ENCODE assay signal across 16 cellular contexts in genomic region chr4:6595897-6596537, GRCh38. TPM values are rescaled to one million over a fixed set of nuclear protein-coding genes. Genes with fewer than 3 reads are reported as not detected.
DNase-seq lines count a peak whose midpoint lies in the region; ATAC-seq, FAIRE-seq and TF ChIP-seq lines count a peak whose summit lies in the region.
"Had no signal": no experiment of that assay in that cellular context is flagged by ENCODE, and none has a peak within 500 bp of the region (broad histone marks: within the 10 kb centered on the region; RNA-seq: fewer than 3 reads in every experiment).

No MANE protein-coding gene starts in this region.

- DNase-seq in stimulated activated CD4-positive, alpha-beta T cell treated with anti-CD3 and anti-CD28 coated beads, Interleukin-15, amount 100 ng/mL, for 24 hours, result peak; percentile 12
- no peak for DNase-seq in stimulated activated CD4-positive, alpha-beta T cell treated with anti-CD3 and anti-CD28 coated beads, Interleukin-2, amount 100 ng/mL, for 24 hours
- DNase-seq in NCI-H1048 (lab: John Stamatoyannopoulos, UW) (peak; percentile 12), bronchial epithelial cell (ENCODE audit: low read depth) (peak; percentile 20), NCI-H2171 treated with DMSO at 0.1 percent for 48 hours (lab: John Stamatoyannopoulos, UW) (no peak)
- DNase-seq: cerebellar nuclear complex, DMS79 treated with DMSO at 0.1 percent for 48 hours, glutamatergic neuron, NCI-H1694, NCI-H774, posterior cingulate gyrus had no signal

- ATAC-seq in HG03565 (IDR thresholded peaks at IDR 0.05; ENCODE audit: unreplicated experiment) (no peak), GM21528 (IDR thresholded peaks at IDR 0.05; ENCODE audit: low FRiP score, unreplicated experiment) (no peak), HG03378 (IDR thresholded peaks at IDR 0.05; ENCODE audit: unreplicated experiment) (no peak)

- no peak for TF ChIP-seq CTCF in bronchial epithelial cell (IDR thresholded peaks at IDR 0.05; ENCODE audit: insufficient read depth, low read length, severe bottlenecking)

- no peaks in the 10 kb centered on the region for H3K27me3 ChIP-seq in bronchial epithelial cell (ENCODE audit: control insufficient read depth, insufficient read depth, low read length)

- FAIRE-seq in bronchial epithelial cell (lab: Jason Lieb, UNC), result no peak
- FAIRE-seq: keratinocyte had no signal

- H3K36me3 ChIP-seq in bronchial epithelial cell (ENCODE audit: control insufficient read depth, insufficient read depth, low read length), result peaks cover 7% of the 10 kb centered on the region

- no peak overlapping the region for H3K4me3 ChIP-seq in bronchial epithelial cell (ENCODE audit: low read depth, low read length)
- H3K4me3 ChIP-seq: SK-N-MC had no signal

RNA-seq across cellular contexts. Expression of gene MAN2B2, which starts 21.0 kb away (rescaled TPM):
- total RNA-seq in bronchial epithelial cell, result 4.7 and 8.3 TPM in 2 replicates

RNA-seq across cellular contexts. Expression of gene MRFAP1, which starts 44.5 kb away (rescaled TPM):
- total RNA-seq in bronchial epithelial cell, result 69.5 and 127 TPM in 2 replicates

Comparison
In these comparisons a context has a peak if more than half of its experiments do, and no peak if none do; other contexts are left out.
1. DNase-seq: peak in stimulated activated CD4-positive, alpha-beta T cell treated with anti-CD3 and anti-CD28 coated beads, Interleukin-15, amount 100 ng/mL, for 24 hours (single experiment), NCI-H1048 (single experiment) and bronchial epithelial cell (single experiment); none in stimulated activated CD4-positive, alpha-beta T cell treated with anti-CD3 and anti-CD28 coated beads, Interleukin-2, amount 100 ng/mL, for 24 hours (0 of 2) and NCI-H2171 treated with DMSO at 0.1 percent for 48 hours (single experiment).